ENCODE assay signal across 8 cellular contexts in genomic region chr2:39118786-39119499, GRCh38. TPM values are rescaled to one million over a fixed set of nuclear protein-coding genes. Genes with fewer than 3 reads are reported as not detected.
DNase-seq lines count a peak whose midpoint lies in the region; ATAC-seq and TF ChIP-seq lines count a peak whose summit lies in the region.

No MANE protein-coding gene starts in this region.

- no peak for TF ChIP-seq CTCF in esophagus squamous epithelium (IDR thresholded peaks at IDR 0.05)

- H3K27ac ChIP-seq in esophagus squamous epithelium: peak overlapping the region; percentile 97 to 100 (median 98)

- peaks cover 13 to 72% (median 33%) of the 10 kb centered on the region in 3 donors for H3K4me1 ChIP-seq in esophagus squamous epithelium

- H3K36me3 ChIP-seq in esophagus squamous epithelium: no peaks in the 10 kb centered on the region

- ATAC-seq in sciatic nerve (no peak), GM18861 (IDR thresholded peaks at IDR 0.05; ENCODE audit: unreplicated experiment) (no peak), HG03354 (IDR thresholded peaks at IDR 0.05; ENCODE audit: poor library complexity, severe bottlenecking, unreplicated experiment) (no peak)

- DNase-seq in NCI-H1436 (lab: John Stamatoyannopoulos, UW): peak; percentile 2
- no peak for DNase-seq in NCI-H1436 treated with DMSO at 0.1 percent for 48 hours (lab: John Stamatoyannopoulos, UW)
- peak; percentile 38 for DNase-seq in RKO (ENCODE audit: low spot score)
- DNase-seq in esophagus squamous epithelium (lab: John Stamatoyannopoulos, UW): no peak
- DNase-seq in renal cortical epithelial cell (ENCODE audit: low read depth): peak; percentile 12
- no peak for DNase-seq in sciatic nerve (ENCODE audit: low spot score)

- no peaks in the 10 kb centered on the region for H3K27me3 ChIP-seq in esophagus squamous epithelium

- peak overlapping the region; percentile 63 to 94 (median 87) for H3K4me3 ChIP-seq in esophagus squamous epithelium

- intact Hi-C loops in esophagus squamous epithelium (cut with DNase I) (no loop called here), sciatic nerve (cut with DNase I) (no loop called here)

- 4 to 7% methylated on average over 6 of the region's 6 CpGs for WGBS in esophagus squamous epithelium, 2 donors

- no peaks in the 10 kb centered on the region for H3K9me3 ChIP-seq in esophagus squamous epithelium

- no peak for TF ChIP-seq POLR2A in esophagus squamous epithelium (IDR thresholded peaks at IDR 0.05)

RNA-seq across cellular contexts. Expression of gene SOS1, which starts 1.9 kb away (rescaled TPM):
- total RNA-seq in esophagus squamous epithelium (10 to 100 TPM; 15.1 to 48.2 (median 27.8) TPM), renal cortical epithelial cell (9.6 and 34.3 TPM in 2 replicates), sciatic nerve (53.9 TPM)

Comparison
In these comparisons a context has a peak if more than half of its experiments do, and no peak if none do; other contexts are left out.
1. DNase-seq: peak in NCI-H1436 (single experiment), RKO (single experiment) and renal cortical epithelial cell (single experiment); none in NCI-H1436 treated with DMSO at 0.1 percent for 48 hours (single experiment), esophagus squamous epithelium (single experiment) and sciatic nerve (single experiment).